ENCODE assay signal across 10 cellular contexts in genomic region chr3:143668924-143669790, GRCh38.
DNase-seq lines count a peak whose midpoint lies in the region; ATAC-seq, FAIRE-seq and TF ChIP-seq lines count a peak whose summit lies in the region.
"Had no signal": no experiment of that assay in that cellular context is flagged by ENCODE, and none has a peak within 500 bp of the region (broad histone marks: within the 10 kb centered on the region; RNA-seq: fewer than 3 reads in every experiment).

No MANE protein-coding gene starts in this region.

- TF ChIP-seq POLR2A in GM12891 (IDR thresholded peaks at IDR 0.05; ENCODE audit: low read depth, low read length): no peak
- no peak for TF ChIP-seq POLR2A in GM12878 (IDR thresholded peaks at IDR 0.05; ENCODE audit: low read depth, low read length)

- H4K20me1 ChIP-seq in GM12878 (ENCODE audit: control insufficient read depth, insufficient read depth) (no peaks in the 10 kb centered on the region), hepatocyte (ENCODE audit: insufficient read depth, poor library complexity, severe bottlenecking) (no peaks in the 10 kb centered on the region)

- POLR2A ChIA-PET in GM12878 (lab: Charles Lee): interaction anchor here (1.2 kb wide), 1 partner anchor 667 kb away, joined by 3 read pairs; no protein-coding TSS in a partner anchor

- TF ChIP-seq EP300 in GM12878 (IDR thresholded peaks at IDR 0.05; ENCODE audit: borderline replicate concordance in 1 of 2, control insufficient read depth in 1 of 2, low read depth in 2 of 2, low read length in 2 of 2): peak; percentile 67 to 82; a peak in 3 of 4 replicates

- TF ChIP-seq CTCF in GM12878 (IDR thresholded peaks at IDR 0.05 in 2 of 3, conservative IDR thresholded peaks at IDR 0.05 in 1 of 3; ENCODE audit: control insufficient read depth in 2 of 3, extremely low read depth in 1 of 3, insufficient read depth in 1 of 3, low read depth in 3 of 3, low read length in 3 of 3) (no peak), hepatocyte (IDR thresholded peaks at IDR 0.05; ENCODE audit: poor library complexity) (no peak)

- peak overlapping the region; percentile 90 for H3K27ac ChIP-seq in GM12878 (ENCODE audit: control insufficient read depth, insufficient read depth)
- H3K27ac ChIP-seq in hepatocyte: no peak overlapping the region

- RAD21 ChIA-PET in GM12878 (lab: Charles Lee; ENCODE audit: unreplicated experiment): interaction anchor here (1.1 kb wide), 1 partner anchor 666 kb away, joined by 4 read pairs; no protein-coding TSS in a partner anchor

- H3K4me1 ChIP-seq in GM12878 (ENCODE audit: control insufficient read depth, insufficient read depth, low read length) (peaks cover 17% of the 10 kb centered on the region), hepatocyte (ENCODE audit: insufficient read depth) (no peaks in the 10 kb centered on the region)

- H3K9me2 ChIP-seq in hepatocyte (replicated peaks; ENCODE audit: insufficient read depth): no peaks in the 10 kb centered on the region

- H3K36me3 ChIP-seq in GM12878 (ENCODE audit: control insufficient read depth in 2 of 2, insufficient read depth in 2 of 2, low read length in 1 of 2): no peaks in the 10 kb centered on the region
- H3K36me3 ChIP-seq in hepatocyte (replicated peaks; ENCODE audit: insufficient read depth, low read depth): no peaks in the 10 kb centered on the region

- peak; percentile 98 for FAIRE-seq in GM12891 (lab: Jason Lieb, UNC)
- peak; percentile 83 for FAIRE-seq in GM12878 (lab: Jason Lieb, UNC)

- WGBS in GM12878 (ENCODE audit: insufficient coverage, insufficient replicate concordance, low lambda C conversion rate, missing lambda C conversion rate): 40% methylated on average over 5 of the region's 5 CpGs
- 69% methylated on average over 5 of the region's 5 CpGs for WGBS in hepatocyte (ENCODE audit: low lambda C conversion rate, missing lambda C conversion rate)

- no peaks in the 10 kb centered on the region for H3K79me2 ChIP-seq in GM12878 (ENCODE audit: control insufficient read depth, insufficient read depth, low read length)
- no peaks in the 10 kb centered on the region for H3K79me2 ChIP-seq in hepatocyte

- BruUV-seq in GM12878 (replicated peaks; lab: Mats Ljungman, UMichigan): TSS peak; percentile 80

- no peak for DNase-seq in GM12891 (ENCODE audit: insufficient read length, low spot score)
- peak; percentile 71 for DNase-seq in GM12878 (ENCODE audit: low read depth, low spot score)
- DNase-seq in hepatocyte (ENCODE audit: low spot score): no peak
- DNase-seq in NCI-H187 (lab: John Stamatoyannopoulos, UW): no peak
- DNase-seq in NCI-H1930 (lab: John Stamatoyannopoulos, UW): no peak
- no peak for DNase-seq in A172 (ENCODE audit: low spot score)
- DNase-seq: effector CD8-positive, alpha-beta T cell; stimulated activated CD4-positive, alpha-beta T cell treated with anti-CD3 and anti-CD28 coated beads, Interleukin-1b, Interleukin-23, amount 100 ng/mL, for 48 hours had no signal

- intact Hi-C loops in GM12878 (cut with micrococcal nuclease; ENCODE audit: unreplicated experiment): no loop called here

- H3K9ac ChIP-seq in GM12878 (ENCODE audit: control insufficient read depth, insufficient read depth, low read length): peak overlapping the region; percentile 44

- H3K9me3 ChIP-seq in GM12878 (replicated peaks; ENCODE audit: control insufficient read depth, insufficient read depth, low read length): peaks cover 2% of the 10 kb centered on the region; the same call in 1 of the 3 replicates
- H3K9me3 ChIP-seq in hepatocyte (ENCODE audit: low read depth): no peaks in the 10 kb centered on the region

- no peak for TF ChIP-seq RAD21 in GM12878 (IDR thresholded peaks at IDR 0.05; ENCODE audit: insufficient read depth, low read depth, low read length)

- ATAC-seq in GM19463 (IDR thresholded peaks at IDR 0.05; ENCODE audit: unreplicated experiment) (peak; percentile 87), HG03066 (IDR thresholded peaks at IDR 0.05; ENCODE audit: low read depth, unreplicated experiment) (peak; percentile 92), GM12878 (peak; percentile 86)

- CTCF ChIA-PET in GM12878 (lab: Yijun Ruan, JAX): interaction anchor here (1.0 to 1.4 kb wide), 2 partner anchors 9 to 26 kb away, joined by 3 to 4 read pairs; no protein-coding TSS in a partner anchor

- in situ Hi-C loops in GM12878 (cut with MboI): no loop called here

- no peaks in the 10 kb centered on the region for H3K27me3 ChIP-seq in GM12878 (replicated peaks in 1 of 2; ENCODE audit: control insufficient read depth in 2 of 2, insufficient read depth in 2 of 2, low read length in 1 of 2)
- H3K27me3 ChIP-seq in hepatocyte: peaks cover 4% of the 10 kb centered on the region

- SMC1A ChIA-PET in GM12878 (lab: Charles Lee; ENCODE audit: uncharacterized antibody, unreplicated experiment): interaction anchor here (0.7 to 1.8 kb wide), 4 partner anchors 9 to 545 kb away, joined by 3 to 5 read pairs (median 3); no protein-coding TSS in a partner anchor

- H3K4me2 ChIP-seq in GM12878 (ENCODE audit: control insufficient read depth, insufficient read depth): peak overlapping the region; percentile 81
- no peak overlapping the region for H3K4me2 ChIP-seq in hepatocyte

- H2AFZ ChIP-seq in GM12878 (ENCODE audit: control insufficient read depth, low read depth, low read length): peak overlapping the region; percentile 52
- no peak overlapping the region for H2AFZ ChIP-seq in hepatocyte

- H3K4me3 ChIP-seq in GM12878: peak overlapping the region; percentile 15; the same call in 1 of the 2 replicates
- no peak overlapping the region for H3K4me3 ChIP-seq in hepatocyte

TF ChIP-seq in GM12891, 5 proteins besides CTCF, POLR2A, EP300 and RAD21:
- TF ChIP-seq POLR2AphosphoS5 (IDR thresholded peaks at IDR 0.05; ENCODE audit: low read depth, low read length): no peak
- TF ChIP-seq SPI1 (IDR thresholded peaks at IDR 0.05; ENCODE audit: low read depth, low read length): peak; percentile 30; the same call in 1 of the 2 replicates
- peak; percentile 97 for TF ChIP-seq POU2F2 (IDR thresholded peaks at IDR 0.05; ENCODE audit: low read depth, low read length)

TF ChIP-seq in GM12878, 131 proteins besides CTCF, POLR2A, EP300 and RAD21 (continues in another document):
- TF ChIP-seq MXI1 (IDR thresholded peaks at IDR 0.05; ENCODE audit: low read depth, low read length): peak; percentile 41; the same call in 1 of the 2 replicates
- TF ChIP-seq PBX3 (IDR thresholded peaks at IDR 0.05; ENCODE audit: insufficient replicate concordance, low read depth, low read length): no peak
- no peak for TF ChIP-seq ESRRA (IDR thresholded peaks at IDR 0.05; ENCODE audit: low read length)
- TF ChIP-seq RAD51 (IDR thresholded peaks at IDR 0.05): no peak
- peak; percentile 52; the same call in 1 of the 2 replicates for TF ChIP-seq BCL11A (IDR thresholded peaks at IDR 0.05; ENCODE audit: low read depth, low read length)
- no peak for TF ChIP-seq BCLAF1 (IDR thresholded peaks at IDR 0.05)
- no peak for TF ChIP-seq MLLT1 (IDR thresholded peaks at IDR 0.05)
- TF ChIP-seq ZNF24 (IDR thresholded peaks at IDR 0.05): no peak
